In genomic region chrX:50805316-50805715, GRCh38 we compare ENCODE assay signal across 16 cellular contexts. TPM values are rescaled to one million over a fixed set of nuclear protein-coding genes. Genes with fewer than 3 reads are reported as not detected.
"Had no signal": no experiment of that assay in that cellular context is flagged by ENCODE, and none has a peak within 500 bp of the region (broad histone marks: within the 10 kb centered on the region; RNA-seq: fewer than 3 reads in every experiment).

No MANE protein-coding gene starts in this region.

- H3K9me3 ChIP-seq: body of pancreas had no signal

- ATAC-seq: activated CD8-positive, alpha-beta T cell treated with anti-CD3 and anti-CD28 coated beads, Interleukin-2, amount 10 ng/mL, durations not matched to agents 7 days and 5 days; activated naive CD8-positive, alpha-beta T cell treated with anti-CD3 and anti-CD28 coated beads, Interleukin-2, amount 50 U/mL, for 24 hours; body of pancreas had no signal

- DNase-seq: activated CD4-positive, alpha-beta T cell treated with anti-CD3 and anti-CD28 coated beads for 1 hour; activated CD4-positive, alpha-beta T cell treated with anti-CD3 and anti-CD28 coated beads, Interleukin-2, amount 50 U/mL, for 1 hour; activated CD8-positive, alpha-beta T cell treated with anti-CD3 and anti-CD28 coated beads, Interleukin-2, amount 10 ng/mL, durations not matched to agents 7 days and 5 days; activated gamma-delta T cell; activated naive CD4-positive, alpha-beta T cell treated with anti-CD3 and anti-CD28 coated beads, Interleukin-2, amount 50 U/mL, for 16 hours; activated naive CD8-positive, alpha-beta T cell treated with anti-CD3 and anti-CD28 coated beads, Interleukin-2, amount 50 U/mL, for 24 hours; body of pancreas; erythroblast; foreskin fibroblast; mesendoderm; naive B cell; stimulated activated CD4-positive, alpha-beta T cell treated with anti-CD3 and anti-CD28 coated beads, Interleukin-4, amount 100 ng/mL, for 24 hours; stimulated activated naive CD4-positive, alpha-beta T cell treated with Interleukin-2 at 50 U/mL for 16 hours; T-helper 1 cell had no signal

- H3K4me1 ChIP-seq: body of pancreas had no signal

- H3K4me3 ChIP-seq: body of pancreas, cardiac muscle cell had no signal

- H3K36me3 ChIP-seq: cardiac muscle cell had no signal

- H3K27ac ChIP-seq: body of pancreas, cardiac muscle cell had no signal

- H3K27me3 ChIP-seq: body of pancreas, cardiac muscle cell had no signal

RNA-seq across cellular contexts. Expression of gene SHROOM4, which starts 8.7 kb away (rescaled TPM):
- total RNA-seq: activated CD8-positive, alpha-beta T cell treated with anti-CD3 and anti-CD28 coated beads, Interleukin-2, amount 10 ng/mL, durations not matched to agents 7 days and 5 days; activated T-helper 1 cell treated with anti-CD3 and anti-CD28 coated beads, Interleukin-12 subunit alpha, Interleukin-12 subunit beta, Interleukin-2, Interleukin-4 antibody, amounts not matched to agents 30 ng/mL and 10 ng/mL and 1 ng/mL, durations not matched to agents 14 hours and 24 hours and 36 hours had no signal
